ENCODE assay signal across 1 cellular context in genomic region chr9:106891286-106891685, GRCh38.
TF ChIP-seq lines count a peak whose summit lies in the region.

No MANE protein-coding gene starts in this region.

TF ChIP-seq in IMR-90, 13 proteins besides CTCF, POLR2A, EP300 and RAD21 (continued from another document):
- no peak for TF ChIP-seq MXI1 (IDR thresholded peaks at IDR 0.05; ENCODE audit: borderline replicate concordance, low read depth, low read length)
